ENCODE assay signal across 1 cellular context in genomic region chr15:59783774-59784520, GRCh38.
TF ChIP-seq lines count a peak whose summit lies in the region.
"Not testable (repeated sequence)": the region's sequence is repeated elsewhere in the genome, so short reads cannot be mapped to it uniquely, and the experiment has no call there.

No MANE protein-coding gene starts in this region.

TF ChIP-seq in HepG2, 621 proteins besides CTCF, POLR2A, EP300 and RAD21 (continued from another document):
- peak; percentile 49; the same call in 1 of the 2 replicates for TF ChIP-seq CEBPG (CRISPR knock-in tag; IDR thresholded peaks at IDR 0.05)
- TF ChIP-seq BCL6 (CRISPR knock-in tag; IDR thresholded peaks at IDR 0.05) = peak; percentile 57
- TF ChIP-seq ZNF687 (CRISPR knock-in tag; IDR thresholded peaks at IDR 0.05) = 0 out of 2 replicates have a peak, but pooled peaks have one; percentile 8
- TF ChIP-seq HOXA3 (CRISPR knock-in tag; IDR thresholded peaks at IDR 0.05) = 0 out of 2 replicates have a peak, but pooled peaks have one; percentile 9
- 0 out of 2 replicates have a peak, but pooled peaks have one; percentile 17 for TF ChIP-seq ISL2 (CRISPR knock-in tag; IDR thresholded peaks at IDR 0.05)
- TF ChIP-seq GATAD2A (CRISPR knock-in tag; IDR thresholded peaks at IDR 0.05) = 0 out of 2 replicates have a peak, but pooled peaks have one; percentile 33
- TF ChIP-seq TFAP4 (IDR thresholded peaks at IDR 0.05; ENCODE audit: borderline replicate concordance, low read depth) = 0 out of 2 replicates have a peak, but pooled peaks have one; percentile 8
- 0 out of 2 replicates have a peak, but pooled peaks have one; percentile 33 for TF ChIP-seq HDAC2 (CRISPR knock-in tag; IDR thresholded peaks at IDR 0.05)
- TF ChIP-seq ARID5B (CRISPR knock-in tag; IDR thresholded peaks at IDR 0.05) = peak; percentile 43
- TF ChIP-seq NR2F6 (IDR thresholded peaks at IDR 0.05) = peak; percentile 43; the same call in 1 of the 2 replicates
- TF ChIP-seq NR2F6 (CRISPR knock-in tag; IDR thresholded peaks at IDR 0.05) = peak; percentile 40; the same call in 1 of the 2 replicates
- not testable (repeated sequence) for TF ChIP-seq FOXA1, SOX6, FOXP1 (IDR thresholded peaks at IDR 0.05)
- peak; percentile 79 for TF ChIP-seq FOXA1 (CRISPR knock-in tag; IDR thresholded peaks at IDR 0.05)
- TF ChIP-seq CEBPB (IDR thresholded peaks at IDR 0.05; ENCODE audit: borderline replicate concordance, low read depth, low read length) = peak; percentile 31; the same call in 1 of the 2 replicates
- peak; percentile 39; the same call in 1 of the 2 replicates for TF ChIP-seq ZNF574 (CRISPR knock-in tag; IDR thresholded peaks at IDR 0.05)
- peak; percentile 38; the same call in 1 of the 2 replicates for TF ChIP-seq RXRA (CRISPR knock-in tag; IDR thresholded peaks at IDR 0.05)
- TF ChIP-seq HNF4A (CRISPR knock-in tag; IDR thresholded peaks at IDR 0.05) = 0 out of 2 replicates have a peak, but pooled peaks have one; percentile 13
- peak; percentile 56; the same call in 1 of the 2 replicates for TF ChIP-seq SOX6 (CRISPR knock-in tag; IDR thresholded peaks at IDR 0.05)
- peak; percentile 23; the same call in 1 of the 2 replicates for TF ChIP-seq FOXP1 (CRISPR knock-in tag; IDR thresholded peaks at IDR 0.05)
- peak; percentile 66 for TF ChIP-seq FOXA3 (CRISPR knock-in tag; IDR thresholded peaks at IDR 0.05)
- TF ChIP-seq PATZ1 (CRISPR knock-in tag; IDR thresholded peaks at IDR 0.05) = 0 out of 2 replicates have a peak, but pooled peaks have one; percentile 33
- TF ChIP-seq FOXP4 (CRISPR knock-in tag; IDR thresholded peaks at IDR 0.05) = peak; percentile 59; the same call in 1 of the 2 replicates
- TF ChIP-seq FOSL2 (CRISPR knock-in tag; IDR thresholded peaks at IDR 0.05) = 0 out of 2 replicates have a peak, but pooled peaks have one; percentile 20
